Comparison of ENCODE assay signal across 28 cellular contexts in the genomic region with DNA sequence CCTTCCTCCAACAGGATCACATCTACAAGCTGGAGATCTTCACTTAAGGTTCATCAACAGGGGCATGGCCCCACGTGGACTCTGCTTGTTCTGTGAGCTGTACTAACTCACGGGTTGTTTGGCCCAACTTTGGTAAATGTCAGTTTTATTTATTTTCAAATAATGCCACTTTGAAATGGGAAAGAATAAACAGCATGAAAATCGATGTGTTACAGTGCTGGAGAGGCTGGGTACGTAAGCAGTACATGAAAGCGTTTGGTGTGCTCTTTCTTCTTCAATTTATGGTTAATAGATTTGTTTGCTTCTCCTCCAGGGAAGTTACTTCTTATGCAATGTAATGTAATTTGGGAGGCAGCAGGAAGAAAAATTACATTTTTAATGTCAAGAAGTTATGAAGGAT.
"Had no signal": no experiment of that assay in that cellular context is flagged by ENCODE, and none has a peak within 500 bp of the region (broad histone marks: within the 10 kb centered on the region; RNA-seq: fewer than 3 reads in every experiment).

No MANE protein-coding gene starts in this region.

- H3K27ac ChIP-seq: colonic mucosa, coronary artery, dorsolateral prefrontal cortex, epithelial cell of prostate, esophagus muscularis mucosa, esophagus squamous epithelium, foreskin keratinocyte, gastrocnemius medialis, gastroesophageal sphincter, heart left ventricle, heart right ventricle had no signal

- H3K9me3 ChIP-seq: colonic mucosa, esophagus muscularis mucosa, esophagus squamous epithelium, gastrocnemius medialis, gastroesophageal sphincter, heart left ventricle, heart right ventricle had no signal

- H3K4me1 ChIP-seq: colonic mucosa, esophagus muscularis mucosa, esophagus squamous epithelium, foreskin keratinocyte, gastrocnemius medialis, gastroesophageal sphincter had no signal

- DNase-seq: colonic mucosa; cortex of kidney; dermis blood vessel endothelial cell; dorsolateral prefrontal cortex; effector CD4-positive, alpha-beta T cell; effector CD8-positive, alpha-beta T cell; effector memory CD4-positive, alpha-beta T cell; effector memory CD8-positive, alpha-beta T cell; endodermal cell; erythroblast; esophagus squamous epithelium; foreskin fibroblast; foreskin keratinocyte; foreskin melanocyte; gastrocnemius medialis; glutamatergic neuron; head of caudate nucleus; heart left ventricle; heart right ventricle had no signal

- H3K27me3 ChIP-seq: colonic mucosa, dorsolateral prefrontal cortex, esophagus squamous epithelium, foreskin keratinocyte, gastrocnemius medialis, heart left ventricle had no signal

- H3K36me3 ChIP-seq: colonic mucosa, esophagus muscularis mucosa, esophagus squamous epithelium, gastrocnemius medialis, gastroesophageal sphincter, heart left ventricle, heart right ventricle had no signal

- FAIRE-seq: colon, endometrium, endothelial cell of umbilical vein, frontal cortex had no signal

- H3K4me3 ChIP-seq: colonic mucosa, coronary artery, dorsolateral prefrontal cortex, esophagus muscularis mucosa, esophagus squamous epithelium, gastrocnemius medialis, gastroesophageal sphincter, heart left ventricle, heart right ventricle had no signal

- ATAC-seq: effector memory CD8-positive, alpha-beta T cell; esophagus mucosa; foreskin keratinocyte; gastrocnemius medialis; gastroesophageal sphincter; heart left ventricle; heart right ventricle had no signal
